18 cellular contexts compared by ENCODE assay signal in the genomic region with DNA sequence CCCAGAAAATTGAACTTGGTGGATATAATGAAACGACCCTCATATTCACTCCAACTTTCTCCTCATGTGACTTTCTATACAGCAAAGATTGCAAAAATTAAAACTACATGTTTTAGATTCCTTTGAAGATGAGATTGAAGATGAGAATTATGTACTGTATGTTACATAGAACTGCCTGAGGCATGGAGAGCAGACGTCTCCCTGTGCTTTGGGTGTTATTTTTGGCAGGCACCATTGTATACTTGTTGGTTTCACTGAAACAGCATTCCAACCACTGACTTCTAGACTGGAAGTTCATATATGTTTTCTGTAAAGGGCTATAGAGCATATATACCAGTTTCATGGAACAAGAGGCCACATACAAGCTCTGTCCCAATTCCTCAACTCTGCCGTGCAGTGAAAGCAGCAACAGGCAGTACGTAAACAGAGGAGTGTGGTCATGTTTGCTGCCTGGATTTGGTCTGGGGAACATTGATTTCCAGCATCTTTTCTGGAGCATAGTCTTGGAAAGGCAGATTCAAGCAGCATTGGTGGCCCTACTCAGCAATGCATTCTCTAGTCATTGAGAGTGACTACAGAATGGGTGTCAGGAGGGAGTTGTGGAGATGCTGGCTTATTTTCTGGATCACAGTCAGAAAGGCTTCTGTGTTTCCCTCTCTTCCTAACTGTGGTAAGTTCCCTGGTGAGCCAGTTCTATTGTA. TPM values are rescaled to one million over a fixed set of nuclear protein-coding genes. Genes with fewer than 3 reads are reported as not detected.
DNase-seq lines count a peak whose midpoint lies in the region; ATAC-seq and TF ChIP-seq lines count a peak whose summit lies in the region.
"Had no signal": no experiment of that assay in that cellular context is flagged by ENCODE, and none has a peak within 500 bp of the region (broad histone marks: within the 10 kb centered on the region; RNA-seq: fewer than 3 reads in every experiment).

No MANE protein-coding gene starts in this region.

- H3K27me3 ChIP-seq in adipocyte (replicated peaks; ENCODE audit: control insufficient read depth, insufficient read depth, low read length) = no peaks in the 10 kb centered on the region
- no peaks in the 10 kb centered on the region for H3K27me3 ChIP-seq in brain microvascular endothelial cell (replicated peaks)

- no peak overlapping the region for H3K9ac ChIP-seq in adipocyte (ENCODE audit: low read length)
- H3K9ac ChIP-seq: GM23248 had no signal

- in situ Hi-C loops in brain microvascular endothelial cell (cut with HindIII; ENCODE audit: low pct_ligation_motif_present, low sequenced_read_pairs) = no loop called here

- H3K36me3 ChIP-seq in HEK293 (ENCODE audit: control insufficient read depth in 2 of 2, insufficient read depth in 1 of 2, low read length in 2 of 2) (no peaks in the 10 kb centered on the region), adipocyte (ENCODE audit: control insufficient read depth, insufficient read depth, low read length, severe bottlenecking) (no peaks in the 10 kb centered on the region), brain microvascular endothelial cell (replicated peaks) (no peaks in the 10 kb centered on the region)

- H3K4me1 ChIP-seq in HEK293 (ENCODE audit: control insufficient read depth, insufficient read depth, low read length) (0 out of 2 replicates have a peak, but pooled peaks cover 3% of the 10 kb centered on the region), adipocyte (ENCODE audit: control insufficient read depth, insufficient read depth, low read length) (peaks cover 8% of the 10 kb centered on the region)

- CTCF ChIA-PET in HEK293 (lab: Yijun Ruan, JAX) = interaction anchor here (0.6 kb wide), 1 partner anchor 453 kb away, joined by 3 read pairs; no protein-coding TSS in a partner anchor

- POLR2A ChIA-PET in HEK293 (lab: Yijun Ruan, JAX) = no interaction called here

- DNase-seq in adipocyte (ENCODE audit: low read depth) (peak; percentile 27), left kidney (ENCODE audit: low read depth, low spot score) (peak; percentile 24), sciatic nerve (ENCODE audit: low spot score) (no peak), brain microvascular endothelial cell (no peak), KG1 (lab: John Stamatoyannopoulos, UW) (no peak)
- DNase-seq: DMS53, GDM1, GM23248, HCEC 1CT, IMR-90, NCI-H1694 treated with DMSO at 0.1 percent for 48 hours, NCI-H2227 treated with DMSO at 0.1 percent for 48 hours, NCI-H524, Right ventricle myocardium superior had no signal

- H3K4me3 ChIP-seq in HEK293 (ENCODE audit: low read depth, low read length) = no peak overlapping the region
- H3K4me3 ChIP-seq in adipocyte (ENCODE audit: low read length) = no peak overlapping the region
- H3K4me3 ChIP-seq in brain microvascular endothelial cell (ENCODE audit: low read depth, low read length) = no peak overlapping the region
- H3K4me3 ChIP-seq: A549, GM23248 had no signal

- intact Hi-C loops in sciatic nerve (cut with DNase I) = no loop called here

- no peak for TF ChIP-seq CTCF in HEK293 (tag by site-specific recombination; IDR thresholded peaks at IDR 0.05)
- no peak for TF ChIP-seq CTCF in brain microvascular endothelial cell (IDR thresholded peaks at IDR 0.05; ENCODE audit: low read depth, low read length, missing control alignments)

- no peak overlapping the region for H3K27ac ChIP-seq in HEK293 (ENCODE audit: extremely low read depth, low read depth, low read length)
- H3K27ac ChIP-seq in brain microvascular endothelial cell = no peak overlapping the region
- H3K27ac ChIP-seq: A549, GM23248 had no signal

- ATAC-seq in sciatic nerve (peak; percentile 77), HG03196 (IDR thresholded peaks at IDR 0.05; ENCODE audit: unreplicated experiment) (no peak)

- H3K9me3 ChIP-seq in HEK293 (ENCODE audit: control insufficient read depth, insufficient read depth, low read depth, low read length) = no peaks in the 10 kb centered on the region
- no peaks in the 10 kb centered on the region for H3K9me3 ChIP-seq in adipocyte (ENCODE audit: control insufficient read depth, low read length)
- H3K9me3 ChIP-seq: A549 had no signal

TF ChIP-seq in HEK293, 187 proteins besides CTCF, POLR2A, EP300 and RAD21:
- TF ChIP-seq, protein P1, sequence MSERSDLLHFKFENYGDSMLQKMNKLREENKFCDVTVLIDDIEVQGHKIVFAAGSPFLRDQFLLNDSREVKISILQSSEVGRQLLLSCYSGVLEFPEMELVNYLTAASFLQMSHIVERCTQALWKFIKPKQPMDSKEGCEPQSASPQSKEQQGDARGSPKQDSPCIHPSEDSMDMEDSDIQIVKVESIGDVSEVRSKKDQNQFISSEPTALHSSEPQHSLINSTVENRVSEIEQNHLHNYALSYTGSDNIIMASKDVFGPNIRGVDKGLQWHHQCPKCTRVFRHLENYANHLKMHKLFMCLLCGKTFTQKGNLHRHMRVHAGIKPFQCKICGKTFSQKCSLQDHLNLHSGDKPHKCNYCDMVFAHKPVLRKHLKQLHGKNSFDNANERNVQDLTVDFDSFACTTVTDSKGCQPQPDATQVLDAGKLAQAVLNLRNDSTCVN (tag by site-specific recombination; optimal IDR thresholded peaks at IDR 0.05) = no peak
- peak; percentile 91 for TF ChIP-seq SCRT2 (tag by site-specific recombination; IDR thresholded peaks at IDR 0.05)
- TF ChIP-seq KLF8 (tag by site-specific recombination; IDR thresholded peaks at IDR 0.05) = no peak
- peak; percentile 56; the same call in 1 of the 2 replicates for TF ChIP-seq SCRT1 (tag by site-specific recombination; IDR thresholded peaks at IDR 0.05; ENCODE audit: borderline replicate concordance)

RNA-seq across cellular contexts. Expression of gene CNTN1, which starts 57.7 kb away (rescaled TPM):
- 83.8 TPM for total RNA-seq in sciatic nerve
- total RNA-seq: B cell had no signal

Comparison
In these comparisons a context has a peak if more than half of its experiments do, and no peak if none do; other contexts are left out.
1. DNase-seq: peak in adipocyte (single experiment) and left kidney (single experiment); none in sciatic nerve (single experiment), brain microvascular endothelial cell (single experiment) and KG1 (single experiment).